Comparison of ENCODE assay signal across 9 cellular contexts in the genomic region with DNA sequence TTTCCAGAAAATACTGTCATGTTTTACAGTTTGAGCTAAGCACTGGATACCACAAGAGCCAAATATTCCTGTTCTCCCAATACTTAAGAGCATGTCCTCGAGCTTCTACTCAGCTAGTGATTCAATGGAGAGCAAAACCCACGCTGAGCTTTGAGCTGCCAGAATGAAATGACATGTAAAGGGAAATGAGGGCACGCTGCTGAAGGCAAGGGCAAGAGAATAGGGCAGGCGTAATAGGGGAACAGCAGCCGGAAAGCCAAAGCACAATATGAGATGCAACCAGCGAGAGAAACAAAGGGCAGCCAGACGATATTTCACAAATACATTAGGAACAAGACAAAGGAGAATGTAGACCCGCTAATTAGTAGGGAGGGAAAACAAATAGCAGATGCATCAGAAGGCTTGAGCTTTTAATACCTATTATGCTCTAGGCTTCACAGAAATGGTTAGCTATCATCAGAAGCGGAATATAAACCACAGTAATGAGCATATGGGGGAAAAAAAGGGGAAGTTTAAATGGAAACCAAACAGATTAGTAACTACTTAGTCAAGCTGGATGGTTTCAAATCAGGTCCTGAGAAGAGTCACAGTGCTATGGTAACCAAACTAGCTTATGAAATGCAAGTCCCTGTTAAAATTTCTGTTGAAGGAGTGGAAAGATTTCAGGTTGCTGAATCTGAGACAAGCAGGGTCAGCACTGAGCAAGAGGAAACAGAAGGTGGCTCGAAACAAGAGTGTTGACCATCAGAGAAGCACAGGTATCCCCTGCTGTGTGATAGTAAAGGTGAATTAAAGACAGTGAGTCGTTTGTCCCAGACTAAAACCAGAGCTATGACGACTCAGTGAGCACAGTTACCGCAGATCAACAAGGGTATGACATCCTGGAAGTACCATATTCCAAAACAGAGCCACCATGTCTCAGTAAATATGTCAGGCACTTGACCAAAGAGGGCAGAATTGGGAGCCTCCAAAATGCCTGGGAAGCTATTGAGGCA.
DNase-seq lines count a peak whose midpoint lies in the region; ATAC-seq and TF ChIP-seq lines count a peak whose summit lies in the region.
"Had no signal": no experiment of that assay in that cellular context is flagged by ENCODE, and none has a peak within 500 bp of the region (broad histone marks: within the 10 kb centered on the region; RNA-seq: fewer than 3 reads in every experiment).

No MANE protein-coding gene starts in this region.

- no peak for TF ChIP-seq EP300 in stomach (IDR thresholded peaks at IDR 0.05)

- peaks cover 0 to 10% (median 0%) of the 10 kb centered on the region in 3 donors for H3K27me3 ChIP-seq in stomach
- H3K27me3 ChIP-seq in WERI-Rb-1 (ENCODE audit: insufficient read depth, low read depth, severe bottlenecking), result no peaks in the 10 kb centered on the region

- H3K9me3 ChIP-seq in stomach (no peaks in the 10 kb centered on the region), WERI-Rb-1 (ENCODE audit: severe bottlenecking) (no peaks in the 10 kb centered on the region)

- H3K4me1 ChIP-seq in stomach, result no peaks in the 10 kb centered on the region

- DNase-seq in caudate nucleus (lab: John Stamatoyannopoulos, UW), result peak in 24 of 61 donors; percentile 2 to 80 (median 28)
- DNase-seq in stomach, result no peak
- DNase-seq in WERI-Rb-1, result no peak
- DNase-seq in stimulated activated naive CD4-positive, alpha-beta T cell (lab: John Stamatoyannopoulos, UW), result no peak
- DNase-seq in NCI-H1092 (lab: John Stamatoyannopoulos, UW), result no peak
- DNase-seq: NCI-H2227 treated with DMSO at 0.1 percent for 48 hours had no signal

- 61 to 75% (median 67%) methylated on average over 13 of the region's 13 CpGs for WGBS in stomach, 5 donors

- H3K4me3 ChIP-seq in stomach (no peak overlapping the region), WERI-Rb-1 (ENCODE audit: low read depth, low read length) (no peak overlapping the region)

- H3K36me3 ChIP-seq in stomach, result no peaks in the 10 kb centered on the region
- no peaks in the 10 kb centered on the region for H3K36me3 ChIP-seq in WERI-Rb-1

- ATAC-seq in GM18868 (IDR thresholded peaks at IDR 0.05; ENCODE audit: unreplicated experiment), result peak; percentile 99
- peak; percentile 97 for ATAC-seq in GM21717 (IDR thresholded peaks at IDR 0.05; ENCODE audit: unreplicated experiment)
- peak; percentile 89 for ATAC-seq in HG03521 (IDR thresholded peaks at IDR 0.05; ENCODE audit: unreplicated experiment)

- TF ChIP-seq CTCF in stomach (IDR thresholded peaks at IDR 0.05), result no peak
- TF ChIP-seq CTCF in WERI-Rb-1 (IDR thresholded peaks at IDR 0.05; ENCODE audit: low read depth, low read length), result no peak

- TF ChIP-seq POLR2A in stomach (IDR thresholded peaks at IDR 0.05), result no peak

- intact Hi-C loops in stomach (cut with DNase I; ENCODE audit: low total_unique reads), result no loop called here

- H3K27ac ChIP-seq in caudate nucleus (ENCODE audit: low read depth, low read length) (peak overlapping the region; percentile 59), stomach (no peak overlapping the region), WERI-Rb-1 (no peak overlapping the region)
